In genomic region chr1:161176468-161177111, GRCh38 we compare ENCODE assay signal across 1 cellular context.
TF ChIP-seq lines count a peak whose summit lies in the region.

No MANE protein-coding gene starts in this region.

TF ChIP-seq in H1, 55 proteins besides CTCF, POLR2A, EP300 and RAD21:
- TF ChIP-seq CBX5 (IDR thresholded peaks at IDR 0.05; ENCODE audit: low read depth, low read length), result no peak
